15 cellular contexts compared by ENCODE assay signal in the genomic region with DNA sequence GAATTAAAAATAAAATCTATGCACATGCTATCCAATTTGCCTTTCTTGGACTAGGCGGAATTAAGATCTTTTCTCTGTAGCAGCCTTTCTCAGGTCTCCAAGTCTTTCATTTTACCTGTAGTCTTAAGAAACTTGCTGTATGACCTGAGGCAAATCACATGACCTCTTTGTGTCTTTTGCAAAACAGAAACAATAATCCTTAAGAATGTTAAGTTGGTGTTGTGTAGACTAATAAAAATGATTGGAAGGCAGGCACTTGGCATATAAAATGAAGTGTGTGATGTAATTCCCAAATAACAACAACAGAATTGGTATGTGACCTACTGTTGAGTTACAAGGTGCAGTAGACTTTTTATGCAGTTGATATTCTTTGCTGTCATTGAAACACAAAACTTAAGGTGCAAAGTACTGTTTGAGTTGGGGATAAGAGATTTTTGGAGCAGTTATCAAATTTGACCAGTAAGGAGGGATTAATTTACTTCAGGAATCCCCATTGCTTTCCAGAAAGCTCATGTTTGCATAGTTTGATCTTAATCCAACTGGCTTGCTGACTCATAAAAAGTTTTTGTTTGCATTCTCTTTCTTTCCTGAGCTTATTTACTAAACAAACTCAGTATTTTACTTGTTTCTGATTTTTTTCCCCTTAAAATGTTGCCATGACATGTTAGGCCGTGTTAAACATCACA. TPM values are rescaled to one million over a fixed set of nuclear protein-coding genes. Genes with fewer than 3 reads are reported as not detected.
DNase-seq lines count a peak whose midpoint lies in the region; ATAC-seq, FAIRE-seq and TF ChIP-seq lines count a peak whose summit lies in the region.
"Had no signal": no experiment of that assay in that cellular context is flagged by ENCODE, and none has a peak within 500 bp of the region (broad histone marks: within the 10 kb centered on the region; RNA-seq: fewer than 3 reads in every experiment).

No MANE protein-coding gene starts in this region.

- no peaks in the 10 kb centered on the region for H3K36me3 ChIP-seq in GM23248 (ENCODE audit: low read depth)
- no peaks in the 10 kb centered on the region for H3K36me3 ChIP-seq in colonic mucosa
- peaks cover 48% of the 10 kb centered on the region for H3K36me3 ChIP-seq in neutrophil
- H3K36me3 ChIP-seq: SJSA1 had no signal

- CTCF ChIA-PET in A549 (lab: Yijun Ruan, JAX) = interaction anchor here (0.6 to 0.9 kb wide), 2 partner anchors 22 to 159 kb away, joined by 3 to 4 read pairs; no protein-coding TSS in a partner anchor

- intact Hi-C loops in colonic mucosa (cut with DNase I) = no loop called here

- H3K9ac ChIP-seq in GM23248 = peak overlapping the region; percentile 4; the same call in 1 of the 2 replicates
- peak overlapping the region in 1 of 2 donors; percentile 4 for H3K9ac ChIP-seq in colonic mucosa (ENCODE audit: low read depth in 2 of 2, low read length in 2 of 2)

- H3K27me3 ChIP-seq in GM23248 (replicated peaks; ENCODE audit: insufficient read depth) (no peaks in the 10 kb centered on the region), colonic mucosa (no peaks in the 10 kb centered on the region), neutrophil (no peaks in the 10 kb centered on the region)
- H3K27me3 ChIP-seq: SJSA1 had no signal

- H3K79me2 ChIP-seq in GM23248 (ENCODE audit: insufficient read depth) = peaks cover 80% of the 10 kb centered on the region

- TF ChIP-seq CTCF in A549 (IDR thresholded peaks at IDR 0.05) = no peak
- no peak for TF ChIP-seq CTCF in colonic mucosa (IDR thresholded peaks at IDR 0.05)
- no peak for TF ChIP-seq CTCF in neutrophil (IDR thresholded peaks at IDR 0.05)

- H4K20me1 ChIP-seq in GM23248 (ENCODE audit: insufficient read depth) = no peaks in the 10 kb centered on the region

- H3K4me1 ChIP-seq in A549 (peaks cover 65% of the 10 kb centered on the region), GM23248 (ENCODE audit: insufficient read depth) (peaks cover 57% of the 10 kb centered on the region), colonic mucosa (peaks cover 9% of the 10 kb centered on the region), neutrophil (ENCODE audit: control insufficient read depth in 1 of 2, insufficient read depth in 1 of 2, low read depth in 1 of 2, low read length in 1 of 2) (peaks cover 46 to 65% of the 10 kb centered on the region in 2 experiments)

- TF ChIP-seq RAD21 in A549 (conservative IDR thresholded peaks at IDR 0.05 in 1 of 2, IDR thresholded peaks at IDR 0.05 in 1 of 2) = no peak

- H3K9me2 ChIP-seq in GM23248 (ENCODE audit: insufficient read depth) = no peaks in the 10 kb centered on the region

- ATAC-seq in A549 (peak in 1 of 2 experiments; percentile 35; a peak in 2 of 6 replicates), HG03025 (IDR thresholded peaks at IDR 0.05; ENCODE audit: low FRiP score, unreplicated experiment) (no peak), GM18502 (IDR thresholded peaks at IDR 0.05; ENCODE audit: poor library complexity, unreplicated experiment) (no peak), GM21723 (IDR thresholded peaks at IDR 0.05; ENCODE audit: unreplicated experiment) (no peak)

- no peak for TF ChIP-seq POLR2A in A549 (IDR thresholded peaks at IDR 0.05; ENCODE audit: low read length)

- H3K9me3 ChIP-seq in A549 = no peaks in the 10 kb centered on the region
- H3K9me3 ChIP-seq in GM23248 (ENCODE audit: low read depth) = no peaks in the 10 kb centered on the region
- H3K9me3 ChIP-seq in colonic mucosa = no peaks in the 10 kb centered on the region
- no peaks in the 10 kb centered on the region for H3K9me3 ChIP-seq in neutrophil
- H3K9me3 ChIP-seq: SJSA1 had no signal

- no peak for TF ChIP-seq EP300 in A549 (IDR thresholded peaks at IDR 0.05)

- H3K27ac ChIP-seq in A549 (peak overlapping the region in 1 of 2 experiments; percentile 6; a peak in 1 of 6 replicates), GM23248 (peak overlapping the region; percentile 55), colonic mucosa (peak overlapping the region; percentile 18), neutrophil (peak overlapping the region; percentile 69)
- H3K27ac ChIP-seq: SJSA1 had no signal

- H3K4me3 ChIP-seq in A549 (no peak overlapping the region), GM23248 (no peak overlapping the region), colonic mucosa (no peak overlapping the region), neutrophil (ENCODE audit: low read depth in 1 of 2, low read length in 1 of 2) (no peak overlapping the region)
- H3K4me3 ChIP-seq: SJSA1 had no signal

- DNase-seq in A549 (ENCODE audit: low read depth in 1 of 2, low spot score in 1 of 2) = no peak
- peak; percentile 46 for DNase-seq in GM23248
- no peak for DNase-seq in colonic mucosa
- DNase-seq in NCI-H146 treated with DMSO at 0.1 percent for 48 hours (lab: John Stamatoyannopoulos, UW; ENCODE audit: unreplicated experiment) = no peak
- DNase-seq: activated CD4-positive, alpha-beta T cell treated with anti-CD3 and anti-CD28 coated beads, Interleukin-2, amount 10 ng/mL, durations not matched to agents 7 days and 5 days; MV-4-11; NCI-H526 treated with DMSO at 0.1 percent for 48 hours had no signal

- peaks cover 37% of the 10 kb centered on the region for H3F3A ChIP-seq in GM23248 (ENCODE audit: insufficient read depth)

- no peak for FAIRE-seq in A549 (lab: Jason Lieb, UNC)
- FAIRE-seq: D721Med, endothelial cell of umbilical vein, keratinocyte had no signal

- in situ Hi-C loops in GM23248 (cut with MboI) = no loop called here

- H2AFZ ChIP-seq in GM23248 = no peak overlapping the region

- H3K4me2 ChIP-seq in A549 = peak overlapping the region; percentile 38
- H3K4me2 ChIP-seq in GM23248 (ENCODE audit: unreplicated experiment) = peak overlapping the region; percentile 3

- POLR2A ChIA-PET in A549 (lab: Yijun Ruan, JAX) = no interaction called here

- 64% methylated on average over 2 of the region's 2 CpGs for WGBS in A549 (ENCODE audit: missing lambda C conversion rate)
- 76 to 77% methylated on average over 2 of the region's 2 CpGs for WGBS in GM23248 (ENCODE audit: low coverage in 1 of 2, low lambda C conversion rate in 2 of 2, missing lambda C conversion rate in 2 of 2), 2 experiments

TF ChIP-seq in A549, 52 proteins besides CTCF, POLR2A, EP300 and RAD21:
- TF ChIP-seq POLR2AphosphoS2 (conservative IDR thresholded peaks at IDR 0.05; ENCODE audit: low read length) (no peak), CEBPB (IDR thresholded peaks at IDR 0.05) (no peak), GATA3 (IDR thresholded peaks at IDR 0.05; ENCODE audit: borderline replicate concordance) (peak; percentile 40; the same call in 1 of the 2 replicates), ZSCAN20 (CRISPR knock-in tag; IDR thresholded peaks at IDR 0.05) (no peak), SREBF2 (IDR thresholded peaks at IDR 0.05) (no peak), KDM1A (IDR thresholded peaks at IDR 0.05; ENCODE audit: low read depth) (no peak), E2F6 (IDR thresholded peaks at IDR 0.05; ENCODE audit: borderline replicate concordance, low read depth) (no peak), HES2 (IDR thresholded peaks at IDR 0.05) (no peak), HDAC2 (IDR thresholded peaks at IDR 0.05) (no peak), EHMT2 (IDR thresholded peaks at IDR 0.05; ENCODE audit: low read depth) (no peak)
- TF ChIP-seq, protein P1, sequence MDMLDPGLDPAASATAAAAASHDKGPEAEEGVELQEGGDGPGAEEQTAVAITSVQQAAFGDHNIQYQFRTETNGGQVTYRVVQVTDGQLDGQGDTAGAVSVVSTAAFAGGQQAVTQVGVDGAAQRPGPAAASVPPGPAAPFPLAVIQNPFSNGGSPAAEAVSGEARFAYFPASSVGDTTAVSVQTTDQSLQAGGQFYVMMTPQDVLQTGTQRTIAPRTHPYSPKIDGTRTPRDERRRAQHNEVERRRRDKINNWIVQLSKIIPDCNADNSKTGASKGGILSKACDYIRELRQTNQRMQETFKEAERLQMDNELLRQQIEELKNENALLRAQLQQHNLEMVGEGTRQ (IDR thresholded peaks at IDR 0.05) = 0 out of 2 replicates have a peak, but pooled peaks have one; percentile 2
TF ChIP-seq in A549: peak in this region for 2.

RNA-seq across cellular contexts. Expression of gene SUSD6, which starts 51.4 kb away (rescaled TPM):
- polyA plus RNA-seq in A549 (2011; rRNA removed) (7.0 and 7.9 TPM in 2 replicates), A549 (2017; fragmentation: RNase III; extraction: RNeasy Plus Mini Kit Qiagen cat#74134 plus additional on column Dnase treatment) (4.3 to 4.5 TPM (median 4.5 TPM) in 3 replicates), GM23248 (2016; fragmentation: Nextera tagmentation; extraction: Ambion mirVana) (23.2 and 24.1 TPM in 2 replicates)
- polyA plus RNA-seq in A549 (2012; cell fraction: cytosol; rRNA removed) = 2.3 and 3.3 TPM in 2 replicates
- 6.9 and 7.5 TPM in 2 replicates for polyA plus RNA-seq in A549 (2012; cell fraction: nucleus; rRNA removed)
- 8.7 and 9.1 TPM in 2 replicates for polyA minus RNA-seq in A549 (2011; rRNA and poly(A)+ RNA removed)
- total RNA-seq in GM23248 (2014; rRNA removed; shearing (Covaris generic)) = 12.2 and 15.6 TPM in 2 replicates
- total RNA-seq in colonic mucosa = 10 to 100 TPM; 27.3 to 70.3 TPM
